In the genomic region with DNA sequence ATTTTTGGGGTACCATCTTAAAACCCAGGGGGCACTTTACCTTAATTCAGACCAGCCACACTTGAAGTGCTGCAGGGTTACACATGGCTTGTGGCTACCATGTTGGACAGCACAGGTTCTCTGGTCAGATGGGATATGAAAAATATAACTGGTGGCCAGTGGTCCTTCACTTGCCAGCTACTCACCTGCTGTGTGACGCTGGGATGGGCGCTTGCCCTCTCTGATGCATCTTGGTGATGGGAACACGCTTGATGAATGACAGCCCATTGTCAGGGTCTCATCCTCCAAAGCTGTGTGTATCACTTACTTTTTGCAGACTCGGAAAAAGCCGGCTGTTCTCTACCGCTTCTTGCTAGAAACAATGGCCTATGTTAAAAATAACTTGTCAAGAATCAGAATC, we compare ENCODE assay signal across 15 cellular contexts. TPM values are rescaled to one million over a fixed set of nuclear protein-coding genes. Genes with fewer than 3 reads are reported as not detected.
"Had no signal": no experiment of that assay in that cellular context is flagged by ENCODE, and none has a peak within 500 bp of the region (broad histone marks: within the 10 kb centered on the region; RNA-seq: fewer than 3 reads in every experiment).

No MANE protein-coding gene starts in this region.

- H3K4me3 Mint-ChIP-seq: activated CD4-positive, alpha-beta T cell treated with anti-CD3 and anti-CD28 coated beads, Interleukin-2, amount 10 ng/mL, durations not matched to agents 7 days and 5 days; activated naive CD8-positive, alpha-beta T cell treated with anti-CD3 and anti-CD28 coated beads, Interleukin-2, amount 50 U/mL, for 24 hours; stimulated activated memory B cell treated with anti-CD40 and anti-IgM and Interleukin-4, amounts not matched to agents 10 μg/mL and 1 μg/mL and 100 μg/mL, for 72 hours; T-helper 1 cell treated with Interleukin-12 subunit alpha and Interleukin-12 subunit beta and Interleukin-4 antibody, amounts not matched to agents 30 μg/mL and 1 μg/mL, for 36 hours; WTC11 had no signal

- H2AFZ ChIP-seq: hepatocyte, parathyroid adenoma had no signal

- H3K27me3 ChIP-seq: hepatocyte had no signal

- DNase-seq: activated CD4-positive, alpha-beta T cell treated with anti-CD3 and anti-CD28 coated beads, Interleukin-2, amount 10 ng/mL, durations not matched to agents 7 days and 5 days; activated gamma-delta T cell treated with Interleukin-2 at 50 U/mL for 16 hours; activated naive CD8-positive, alpha-beta T cell treated with anti-CD3 and anti-CD28 coated beads, Interleukin-2, amount 50 U/mL, for 24 hours; caudate nucleus; effector memory CD4-positive, alpha-beta T cell; small intestine had no signal

- H3K36me3 Mint-ChIP-seq: stimulated activated memory B cell treated with anti-CD40 and anti-IgM and Interleukin-4, amounts not matched to agents 10 μg/mL and 1 μg/mL and 100 μg/mL, for 72 hours had no signal

- H3K4me3 ChIP-seq: hepatocyte, tibial artery had no signal

- ATAC-seq: activated naive CD8-positive, alpha-beta T cell treated with anti-CD3 and anti-CD28 coated beads, Interleukin-2, amount 50 U/mL, for 24 hours; stimulated activated memory B cell treated with anti-CD40 and anti-IgM and Interleukin-4, amounts not matched to agents 10 μg/mL and 1 μg/mL and 100 μg/mL, for 72 hours had no signal

- H3K9me3 Mint-ChIP-seq: activated CD4-positive, alpha-beta T cell treated with anti-CD3 and anti-CD28 coated beads, Interleukin-2, amount 10 ng/mL, durations not matched to agents 7 days and 5 days; activated naive CD8-positive, alpha-beta T cell treated with anti-CD3 and anti-CD28 coated beads, Interleukin-2, amount 50 U/mL, for 24 hours; stimulated activated memory B cell treated with anti-CD40 and anti-IgM and Interleukin-4, amounts not matched to agents 10 μg/mL and 1 μg/mL and 100 μg/mL, for 72 hours; T-helper 1 cell treated with Interleukin-12 subunit alpha and Interleukin-12 subunit beta and Interleukin-4 antibody, amounts not matched to agents 30 μg/mL and 1 μg/mL, for 36 hours; WTC11 had no signal

- H3K9ac ChIP-seq: parathyroid adenoma had no signal

- H3K4me1 Mint-ChIP-seq: activated naive CD8-positive, alpha-beta T cell treated with anti-CD3 and anti-CD28 coated beads, Interleukin-2, amount 50 U/mL, for 24 hours; stimulated activated memory B cell treated with anti-CD40 and anti-IgM and Interleukin-4, amounts not matched to agents 10 μg/mL and 1 μg/mL and 100 μg/mL, for 72 hours had no signal

- H3K27ac ChIP-seq: hepatocyte, parathyroid adenoma, tibial artery had no signal

- H3K27me3 Mint-ChIP-seq: activated CD4-positive, alpha-beta T cell treated with anti-CD3 and anti-CD28 coated beads, Interleukin-2, amount 10 ng/mL, durations not matched to agents 7 days and 5 days; activated naive CD8-positive, alpha-beta T cell treated with anti-CD3 and anti-CD28 coated beads, Interleukin-2, amount 50 U/mL, for 24 hours; stimulated activated memory B cell treated with anti-CD40 and anti-IgM and Interleukin-4, amounts not matched to agents 10 μg/mL and 1 μg/mL and 100 μg/mL, for 72 hours had no signal

- H3K27ac Mint-ChIP-seq: activated CD4-positive, alpha-beta T cell treated with anti-CD3 and anti-CD28 coated beads, Interleukin-2, amount 10 ng/mL, durations not matched to agents 7 days and 5 days; activated naive CD8-positive, alpha-beta T cell treated with anti-CD3 and anti-CD28 coated beads, Interleukin-2, amount 50 U/mL, for 24 hours; stimulated activated memory B cell treated with anti-CD40 and anti-IgM and Interleukin-4, amounts not matched to agents 10 μg/mL and 1 μg/mL and 100 μg/mL, for 72 hours; T-helper 1 cell treated with Interleukin-12 subunit alpha and Interleukin-12 subunit beta and Interleukin-4 antibody, amounts not matched to agents 30 μg/mL and 1 μg/mL, for 36 hours; WTC11 had no signal

- H3K36me3 ChIP-seq: tibial artery had no signal

- H3K4me1 ChIP-seq: parathyroid adenoma, tibial artery had no signal

- H3K4me2 ChIP-seq: hepatocyte had no signal

- H3K79me2 ChIP-seq: parathyroid adenoma had no signal

RNA-seq across cellular contexts. Expression of gene MROH2A, which starts 53.7 kb away (rescaled TPM):
- total RNA-seq: activated CD4-positive, alpha-beta T cell treated with anti-CD3 and anti-CD28 coated beads, Interleukin-2, amount 10 ng/mL, durations not matched to agents 7 days and 5 days; epithelial cell of proximal tubule; hepatocyte; kidney epithelial cell; WTC11 had no signal
- polyA plus RNA-seq: hepatocyte, neural cell had no signal
